Comparison of ENCODE assay signal across 25 cellular contexts in genomic region chr16:58116529-58116928, GRCh38. TPM values are rescaled to one million over a fixed set of nuclear protein-coding genes. Genes with fewer than 3 reads are reported as not detected.
DNase-seq lines count a peak whose midpoint lies in the region; ATAC-seq, FAIRE-seq and TF ChIP-seq lines count a peak whose summit lies in the region.
"Had no signal": no experiment of that assay in that cellular context is flagged by ENCODE, and none has a peak within 500 bp of the region (broad histone marks: within the 10 kb centered on the region; RNA-seq: fewer than 3 reads in every experiment).

No MANE protein-coding gene starts in this region.

- BruUV-seq in K562 (replicated peaks; lab: Mats Ljungman, UMichigan) = no TSS peak

- ATAC-seq in right cardiac atrium (no peak), left cardiac atrium (no peak), K562 (no peak), HG03354 (IDR thresholded peaks at IDR 0.05; ENCODE audit: poor library complexity, severe bottlenecking, unreplicated experiment) (no peak)
- ATAC-seq: CD8-positive, alpha-beta T cell; GM23338 had no signal

- no peaks in the 10 kb centered on the region for H3K27me3 ChIP-seq in right cardiac atrium (ENCODE audit: control insufficient read depth, insufficient read depth)
- no peaks in the 10 kb centered on the region for H3K27me3 ChIP-seq in K562 (ENCODE audit: control insufficient read depth in 2 of 2, insufficient read depth in 2 of 2, low read length in 2 of 2)
- no peaks in the 10 kb centered on the region for H3K27me3 ChIP-seq in MG63
- H3K27me3 ChIP-seq: BLaER1 treated with 17β-estradiol and CSF1 and Interleukin-3, amounts not matched to agents 10 nM and 100 nM had no signal

- POLR2A ChIA-PET in K562 (lab: Yijun Ruan, JAX) = interaction anchor here (0.6 to 1.9 kb wide), 4 partner anchors 9 to 49 kb away, joined by 3 to 7 read pairs (median 6); partner anchors contain the start of gene CFAP20

- no peak overlapping the region for H3K9ac ChIP-seq in K562 (ENCODE audit: insufficient read depth in 1 of 2, low read depth in 2 of 2, low read length in 2 of 2)
- H3K9ac ChIP-seq: BLaER1 treated with 17β-estradiol and CSF1 and Interleukin-3, amounts not matched to agents 10 nM and 100 nM; KMS-11 had no signal

- H3K27ac ChIP-seq in right cardiac atrium (ENCODE audit: low read length) (peak overlapping the region; percentile 53), K562 (ENCODE audit: extremely low read depth, low read depth, low read length) (no peak overlapping the region)
- H3K27ac ChIP-seq: BLaER1 treated with 17β-estradiol and CSF1 and Interleukin-3, amounts not matched to agents 10 nM and 100 nM; KMS-11; PC-9 had no signal

- H4K20me1 ChIP-seq in K562 (replicated peaks; ENCODE audit: control insufficient read depth, insufficient read depth, low read length) = peaks cover 1% of the 10 kb centered on the region; the same call in 1 of the 2 replicates

- H3K4me2 ChIP-seq in K562 (ENCODE audit: insufficient read depth, low read length) = no peak overlapping the region
- H3K4me2 ChIP-seq: BLaER1 treated with 17β-estradiol and CSF1 and Interleukin-3, amounts not matched to agents 10 nM and 100 nM; GM23338; KMS-11; PC-9 had no signal

- no peak for TF ChIP-seq RAD21 in K562 (CRISPR knock-in tag; conservative IDR thresholded peaks at IDR 0.05 in 1 of 2, IDR thresholded peaks at IDR 0.05 in 1 of 2)

- no peaks in the 10 kb centered on the region for H3K9me1 ChIP-seq in K562 (ENCODE audit: control insufficient read depth, insufficient read depth, low read length)

- WGBS in right cardiac atrium = 95% methylated on average over 6 of the region's 6 CpGs
- WGBS in K562 (ENCODE audit: insufficient coverage, low coverage, missing lambda C conversion rate) = 92% methylated on average over 6 of the region's 6 CpGs

- intact Hi-C loops in right cardiac atrium (cut with DNase I) = no loop called here
- intact Hi-C loops in left cardiac atrium (cut with DNase I) = no loop called here
- intact Hi-C loops in K562 (cut with micrococcal nuclease) = no loop called here

- no peak for TF ChIP-seq CTCF in K562 (IDR thresholded peaks at IDR 0.05 in 2 of 3, conservative IDR thresholded peaks at IDR 0.05 in 1 of 3; ENCODE audit: insufficient read depth in 2 of 3, low read depth in 1 of 3, low read length in 3 of 3)

- peaks cover 8% of the 10 kb centered on the region for H3K4me1 ChIP-seq in right cardiac atrium (ENCODE audit: control insufficient read depth, insufficient read depth, low read length)
- H3K4me1 ChIP-seq in K562 (replicated peaks in 1 of 2; ENCODE audit: control insufficient read depth in 2 of 2, insufficient read depth in 2 of 2, low read length in 2 of 2) = peaks cover 3 to 17% of the 10 kb centered on the region in 2 experiments; a peak in 3 of 5 replicates

- no peaks in the 10 kb centered on the region for H3K9me3 ChIP-seq in right cardiac atrium (ENCODE audit: control insufficient read depth, low read length)
- no peaks in the 10 kb centered on the region for H3K9me3 ChIP-seq in K562 (replicated peaks; ENCODE audit: control insufficient read depth, insufficient read depth, low read depth, low read length)
- H3K9me3 ChIP-seq in MG63 = no peaks in the 10 kb centered on the region
- H3K9me3 ChIP-seq: BLaER1 treated with 17β-estradiol and CSF1 and Interleukin-3, amounts not matched to agents 10 nM and 100 nM; Caco-2 had no signal

- H3K4me3 ChIP-seq in right cardiac atrium (ENCODE audit: low read length) (no peak overlapping the region), K562 (no peak overlapping the region), MG63 (no peak overlapping the region)
- H3K4me3 ChIP-seq: BLaER1 treated with 17β-estradiol and CSF1 and Interleukin-3, amounts not matched to agents 10 nM and 100 nM; GM23338; PC-9 had no signal

- H3K79me2 ChIP-seq in K562 (ENCODE audit: control insufficient read depth, insufficient read depth, low read length) = peaks cover 54% of the 10 kb centered on the region

- CTCF ChIA-PET in K562 (lab: Yijun Ruan, JAX; ENCODE audit: low intra/inter-chr PET ratio) = interaction anchor here (0.5 kb wide), 1 partner anchor 617 kb away, joined by 3 read pairs; no protein-coding TSS in a partner anchor

- no peak overlapping the region for H2AFZ ChIP-seq in K562 (ENCODE audit: low read depth, low read length)
- H2AFZ ChIP-seq: GM23338, PC-9 had no signal

- TF ChIP-seq EP300 in K562 (IDR thresholded peaks at IDR 0.05; ENCODE audit: low read length) = no peak

- FAIRE-seq in K562 (lab: Jason Lieb, UNC) = no peak
- FAIRE-seq: A204.1, G401.6, HTR-8/SVneo had no signal

- DNase-seq in right cardiac atrium = no peak
- no peak for DNase-seq in left cardiac atrium
- no peak for DNase-seq in K562 (ENCODE audit: extremely low read depth in 1 of 4, low spot score in 3 of 4)
- DNase-seq in islet precursor cell = peak; percentile 3
- DNase-seq in T1000 (lab: John Stamatoyannopoulos, UW) = no peak
- no peak for DNase-seq in MG63
- DNase-seq: AML-193; CD8-positive, alpha-beta T cell; H9; NCI-H1048; NCI-H1417; NCI-H1694 treated with DMSO at 0.1 percent for 48 hours; NCI-H2081; NCI-H2227 treated with DMSO at 0.1 percent for 48 hours; NCI-H526 treated with DMSO at 0.1 percent for 48 hours; PC-9; SHP77 treated with DMSO at 0.1 percent for 48 hours had no signal

- H3K36me3 ChIP-seq in K562 (ENCODE audit: control insufficient read depth, insufficient read depth, low read length) = peaks cover 48% of the 10 kb centered on the region
- H3K36me3 ChIP-seq in MG63 = peaks cover 50% of the 10 kb centered on the region

- no peak for TF ChIP-seq POLR2A in K562 (conservative IDR thresholded peaks at IDR 0.05)

- in situ Hi-C loops in K562 (cut with MboI) = loop anchor here (5.0 kb wide), 1 partner anchor 84 kb away; no protein-coding TSS in a partner anchor

TF ChIP-seq in K562, 482 proteins besides CTCF, POLR2A, EP300 and RAD21:
- TF ChIP-seq RBM25 (IDR thresholded peaks at IDR 0.05; ENCODE audit: low read depth, low read length, severe bottlenecking) (peak; percentile 76), HDAC1 (IDR thresholded peaks at IDR 0.05) (no peak)
TF ChIP-seq in K562: peak in this region for 1.

RNA-seq across cellular contexts. Expression of gene CFAP20, which starts 12.7 kb away (rescaled TPM):
- total RNA-seq in right cardiac atrium (10 to 100 TPM; 30.4 to 36.2 (median 33.5) TPM), left cardiac atrium (10 to 100 TPM; 31.6 to 32.0 TPM), K562 (2014; rRNA removed) (75.5 and 77.8 TPM in 2 replicates), K562 (2014; rRNA removed; fragmentation: Illumina TruSeq; extraction: Trizol) (66.2 and 69.2 TPM in 2 replicates), K562 (2015; rRNA removed; fragmentation: Illumina TruSeq; extraction: Trizol) (79.1 and 90.5 TPM in 2 replicates), K562 (2021) (55.2 and 56.5 TPM in 2 replicates)
- polyA plus RNA-seq in right cardiac atrium (36.2 TPM), K562 (2011; rRNA removed) (75.3 and 76.3 TPM in 2 replicates), K562 (2014; fragmentation: Illumina TruSeq; extraction: Trizol) (74.4 and 79.1 TPM in 2 replicates), K562 (2014; fragmentation: Nextera tagmentation; extraction: Ambion mirVana) (10 to 100 TPM; 20.5 to 30.4 TPM), K562 (2014; rRNA removed) (84.5 and 90.0 TPM in 2 replicates)
- total RNA-seq in K562 (2011; cell fraction: chromatin; rRNA removed; ENCODE audit: low replicate concordance) = 60.4 and 84.1 TPM in 2 replicates
- 47.2 and 54.3 TPM in 2 replicates for total RNA-seq in K562 (2011; cell fraction: nucleolus; rRNA removed)
- total RNA-seq in K562 (2011; cell fraction: nucleoplasm; rRNA removed) = 53.7 and 61.0 TPM in 2 replicates
- 80.3 and 88.1 TPM in 2 replicates for polyA plus RNA-seq in K562 (2011; cell fraction: cytosol; rRNA removed)
- 73.5 and 86.5 TPM in 2 replicates for polyA plus RNA-seq in K562 (2011; cell fraction: nucleus; rRNA removed)
- 58.5 and 70.9 TPM in 2 replicates for polyA plus RNA-seq in K562 (2012)
- polyA minus RNA-seq in K562 (2011; rRNA and poly(A)+ RNA removed) = 68.0 and 92.8 TPM in 2 replicates
- 50.4 and 54.9 TPM in 2 replicates for polyA minus RNA-seq in K562 (2011; cell fraction: cytosol; rRNA and poly(A)+ RNA removed)
- polyA minus RNA-seq in K562 (2011; cell fraction: nucleus; rRNA and poly(A)+ RNA removed) = 23.3 and 44.5 TPM in 2 replicates
- 205 and 286 TPM in 2 replicates for total RNA-seq in MG63 (2014; rRNA removed; shearing (Covaris generic); ENCODE audit: low replicate concordance)
